32 cellular contexts compared by ENCODE assay signal in genomic region chr4:146346276-146346675, GRCh38.
DNase-seq lines count a peak whose midpoint lies in the region; ATAC-seq, FAIRE-seq and TF ChIP-seq lines count a peak whose summit lies in the region.
"Had no signal": no experiment of that assay in that cellular context is flagged by ENCODE, and none has a peak within 500 bp of the region (broad histone marks: within the 10 kb centered on the region; RNA-seq: fewer than 3 reads in every experiment).

No MANE protein-coding gene starts in this region.

- 0 out of 2 replicates have a peak, but pooled peaks cover 3% of the 10 kb centered on the region for H3K9me3 Mint-ChIP-seq in WTC11
- H3K9me3 Mint-ChIP-seq in activated T-cell treated with anti-CD3 and anti-CD28 coated beads, Interleukin-2, amount 50 U/mL, for 24 hours: no peaks in the 10 kb centered on the region
- H3K9me3 Mint-ChIP-seq: activated T-helper 2 cell treated with anti-CD3 and anti-CD28 coated beads, Interferon-gamma antibody, Interleukin-2, Interleukin-4, amounts not matched to agents 10 μg/mL and 5 μg/mL and 100 μg/mL, durations not matched to agents 14 hours and 24 hours and 36 hours had no signal

- peak; percentile 57 for FAIRE-seq in colon (lab: Jason Lieb, UNC)

- no peaks in the 10 kb centered on the region for H3K27me3 Mint-ChIP-seq in WTC11 (ENCODE audit: low read depth)
- no peaks in the 10 kb centered on the region for H3K27me3 Mint-ChIP-seq in activated T-cell treated with anti-CD3 and anti-CD28 coated beads, Interleukin-2, amount 50 U/mL, for 24 hours
- H3K27me3 Mint-ChIP-seq: activated CD4-positive, alpha-beta memory T cell treated with anti-CD3 and anti-CD28 coated beads for 36 hours; B cell; brain; CD4-positive, alpha-beta memory T cell; naive thymus-derived CD4-positive, alpha-beta T cell; T-helper 17 cell had no signal

- POLR2A ChIA-PET in WTC11 (lab: Charles Lee): interaction anchor here (0.6 kb wide), 1 partner anchor 239 kb away, joined by 3 read pairs; no protein-coding TSS in a partner anchor

- ATAC-seq in GM18498 (IDR thresholded peaks at IDR 0.05; ENCODE audit: unreplicated experiment): peak; percentile 44
- peak; percentile 60 for ATAC-seq in GM21717 (IDR thresholded peaks at IDR 0.05; ENCODE audit: unreplicated experiment)
- peak; percentile 55 for ATAC-seq in HG03342 (IDR thresholded peaks at IDR 0.05; ENCODE audit: unreplicated experiment)
- ATAC-seq in WTC11: no peak
- ATAC-seq: gastroesophageal sphincter; left cardiac atrium; naive thymus-derived CD4-positive, alpha-beta T cell; right cardiac atrium; Right ventricle myocardium inferior; T-helper 17 cell had no signal

- TF ChIP-seq CTCF in WTC11 (IDR thresholded peaks at IDR 0.05): no peak

- peaks cover 2% of the 10 kb centered on the region for H3K36me3 Mint-ChIP-seq in WTC11
- H3K36me3 Mint-ChIP-seq in activated T-cell treated with anti-CD3 and anti-CD28 coated beads, Interleukin-2, amount 50 U/mL, for 24 hours (ENCODE audit: low read depth): no peaks in the 10 kb centered on the region
- H3K36me3 Mint-ChIP-seq: brain; CD4-positive, alpha-beta memory T cell had no signal

- DNase-seq in WTC11 (ENCODE audit: low spot score): no peak
- DNase-seq in stimulated activated CD4-positive, alpha-beta T cell treated with anti-CD3 and anti-CD28 coated beads, Interleukin-1b, Interleukin-23, amount 100 ng/mL, for 48 hours: no peak
- DNase-seq in activated T-cell treated with anti-CD3 and anti-CD28 coated beads, Interleukin-2, amount 50 U/mL, for 24 hours: no peak
- DNase-seq in kidney glomerular epithelial cell (lab: John Stamatoyannopoulos, UW): no peak
- DNase-seq: activated CD4-positive, alpha-beta memory T cell treated with anti-CD3 and anti-CD28 coated beads for 36 hours; activated CD4-positive, CD25-positive, alpha-beta regulatory T cell treated with anti-CD3 and anti-CD28 coated beads, Interleukin-2, amount 50 U/mL, for 72 hours; activated CD8-positive, alpha-beta memory T cell treated with anti-CD3 and anti-CD28 coated beads, Interleukin-2, amount 50 U/mL, for 4 hours; activated naive CD4-positive, alpha-beta T cell treated with anti-CD3 and anti-CD28 coated beads, Interleukin-2, amount 50 U/mL, for 16 hours; amniotic stem cell; CD4-positive, alpha-beta memory T cell; GM23248; Karpas-422; left cardiac atrium; naive thymus-derived CD4-positive, alpha-beta T cell; NCI-H1436; NCI-H2081 treated with DMSO at 0.1 percent for 48 hours; NCI-H226; NCI-H69; right cardiac atrium; stimulated activated CD8-positive, alpha-beta memory T cell treated with anti-CD3 and anti-CD28 coated beads, Interleukin-4, amount 100 ng/mL, for 48 hours; stomach; T-helper 17 cell; thyroid gland had no signal

- CTCF ChIA-PET in WTC11 (lab: Charles Lee): no interaction called here

- no peak overlapping the region for H3K27ac Mint-ChIP-seq in WTC11
- no peak overlapping the region for H3K27ac Mint-ChIP-seq in activated T-cell treated with anti-CD3 and anti-CD28 coated beads, Interleukin-2, amount 50 U/mL, for 24 hours
- H3K27ac Mint-ChIP-seq: activated CD4-positive, alpha-beta memory T cell treated with anti-CD3 and anti-CD28 coated beads for 36 hours; activated T-helper 2 cell treated with anti-CD3 and anti-CD28 coated beads, Interferon-gamma antibody, Interleukin-2, Interleukin-4, amounts not matched to agents 10 μg/mL and 5 μg/mL and 100 μg/mL, durations not matched to agents 14 hours and 24 hours and 36 hours; B cell; brain; T-helper 17 cell had no signal

- H3K4me3 Mint-ChIP-seq in WTC11: no peak overlapping the region
- H3K4me3 Mint-ChIP-seq in activated T-cell treated with anti-CD3 and anti-CD28 coated beads, Interleukin-2, amount 50 U/mL, for 24 hours: no peak overlapping the region
- H3K4me3 Mint-ChIP-seq: activated CD4-positive, alpha-beta memory T cell treated with anti-CD3 and anti-CD28 coated beads for 36 hours; B cell; brain; naive thymus-derived CD4-positive, alpha-beta T cell; T-helper 17 cell had no signal

- peaks cover 6% of the 10 kb centered on the region; the same call in 1 of the 2 replicates for H3K4me1 Mint-ChIP-seq in WTC11
- H3K4me1 Mint-ChIP-seq in activated T-cell treated with anti-CD3 and anti-CD28 coated beads, Interleukin-2, amount 50 U/mL, for 24 hours (ENCODE audit: low read depth): peaks cover 19% of the 10 kb centered on the region

TF ChIP-seq in WTC11, 78 proteins besides CTCF, POLR2A, EP300 and RAD21:
- TF ChIP-seq CDX4 (CRISPR knock-in tag; IDR thresholded peaks at IDR 0.05; ENCODE audit: borderline replicate concordance) (no peak), NR3C1 (CRISPR knock-in tag; conservative IDR thresholded peaks at IDR 0.05; ENCODE audit: low read depth) (no peak), JUN (CRISPR knock-in tag; IDR thresholded peaks at IDR 0.05) (no peak), ATF1 (CRISPR knock-in tag; IDR thresholded peaks at IDR 0.05) (no peak), ZBTB21 (CRISPR knock-in tag; IDR thresholded peaks at IDR 0.05; ENCODE audit: borderline replicate concordance) (no peak), ZNF219 (CRISPR knock-in tag; IDR thresholded peaks at IDR 0.05; ENCODE audit: borderline replicate concordance) (no peak), JAZF1 (CRISPR knock-in tag; IDR thresholded peaks at IDR 0.05) (no peak), ZNF138 (CRISPR knock-in tag; conservative IDR thresholded peaks at IDR 0.05) (no peak), SMAD4 (CRISPR knock-in tag; IDR thresholded peaks at IDR 0.05) (no peak), ETV6 (CRISPR knock-in tag; IDR thresholded peaks at IDR 0.05) (no peak), HMGA2 (CRISPR knock-in tag; IDR thresholded peaks at IDR 0.05) (no peak)
TF ChIP-seq in WTC11: peak in this region for 0.
